Comparison of ENCODE assay signal across 8 cellular contexts in genomic region chr10:43846187-43846680, GRCh38.
DNase-seq lines count a peak whose midpoint lies in the region; ATAC-seq, FAIRE-seq and TF ChIP-seq lines count a peak whose summit lies in the region.

No MANE protein-coding gene starts in this region.

- no peak overlapping the region for H3K4me2 ChIP-seq in GM23338

- H3K4me3 Mint-ChIP-seq in GM23338: no peak overlapping the region
- peak overlapping the region; percentile 19 for H3K4me3 Mint-ChIP-seq in activated CD4-positive, alpha-beta memory T cell treated with anti-CD3 and anti-CD28 coated beads, Interleukin-2, amount 10 ng/mL, durations not matched to agents 7 days and 5 days

- WGBS in gastroesophageal sphincter (ENCODE audit: low coverage in 1 of 2), 2 donors: 40% methylated on average over 1 of the region's 11 CpGs; no CpG with 5 or more reads in 1 of the 2 donors
- WGBS in pancreas, 2 donors: 73 to 80% methylated on average over 11 of the region's 11 CpGs

- intact Hi-C loops in pancreas (cut with DNase I): no loop called here

- CTCF ChIA-PET in activated CD4-positive, alpha-beta memory T cell treated with anti-CD3 and anti-CD28 coated beads, Interleukin-2, amount 10 ng/mL, durations not matched to agents 7 days and 5 days (lab: Charles Lee): no interaction called here

- peaks cover 8% of the 10 kb centered on the region for H3K27me3 Mint-ChIP-seq in GM23338 (ENCODE audit: insufficient read depth, low read depth, poor library complexity)
- no peaks in the 10 kb centered on the region for H3K27me3 Mint-ChIP-seq in activated CD4-positive, alpha-beta memory T cell treated with anti-CD3 and anti-CD28 coated beads, Interleukin-2, amount 10 ng/mL, durations not matched to agents 7 days and 5 days

- TF ChIP-seq CTCF in GM23338 (conservative IDR thresholded peaks at IDR 0.05; ENCODE audit: low read depth in 2 of 2) (no peak), gastroesophageal sphincter (IDR thresholded peaks at IDR 0.05) (no peak), pancreas (IDR thresholded peaks at IDR 0.05) (no peak)

- no peaks in the 10 kb centered on the region for H3K9me2 ChIP-seq in GM23338 (ENCODE audit: insufficient read depth)

- no peak for FAIRE-seq in pancreas (lab: Jason Lieb, UNC)

- H3K9me3 Mint-ChIP-seq in GM23338: peaks cover 3% of the 10 kb centered on the region; the same call in 1 of the 3 replicates
- no peaks in the 10 kb centered on the region for H3K9me3 Mint-ChIP-seq in activated CD4-positive, alpha-beta memory T cell treated with anti-CD3 and anti-CD28 coated beads, Interleukin-2, amount 10 ng/mL, durations not matched to agents 7 days and 5 days

- peaks cover 14% of the 10 kb centered on the region for H3K4me1 Mint-ChIP-seq in GM23338
- peaks cover 21% of the 10 kb centered on the region for H3K4me1 Mint-ChIP-seq in activated CD4-positive, alpha-beta memory T cell treated with anti-CD3 and anti-CD28 coated beads, Interleukin-2, amount 10 ng/mL, durations not matched to agents 7 days and 5 days

- H3K9me3 ChIP-seq in gastroesophageal sphincter (no peaks in the 10 kb centered on the region), pancreas (no peaks in the 10 kb centered on the region)

- no peaks in the 10 kb centered on the region for H3K36me3 Mint-ChIP-seq in GM23338 (ENCODE audit: low read depth)
- H3K36me3 Mint-ChIP-seq in activated CD4-positive, alpha-beta memory T cell treated with anti-CD3 and anti-CD28 coated beads, Interleukin-2, amount 10 ng/mL, durations not matched to agents 7 days and 5 days (ENCODE audit: low read depth): no peaks in the 10 kb centered on the region

- no peak overlapping the region for H3K4me3 ChIP-seq in GM23338
- H3K4me3 ChIP-seq in gastroesophageal sphincter: no peak overlapping the region
- H3K4me3 ChIP-seq in pancreas: no peak overlapping the region

- DNase-seq in GM23338 (ENCODE audit: low spot score) (no peak), iPS-NIHi7 (ENCODE audit: extremely low spot score) (no peak), pancreas (no peak), superior temporal gyrus (ENCODE audit: extremely low spot score) (no peak), T1000 (lab: John Stamatoyannopoulos, UW) (no peak)
- DNase-seq in activated CD4-positive, alpha-beta memory T cell treated with anti-CD3 and anti-CD28 coated beads, Interleukin-2, amount 10 ng/mL, durations not matched to agents 7 days and 5 days: peak; percentile 53
- peak; percentile 14 to 24 for DNase-seq in stimulated activated CD4-positive, alpha-beta T cell treated with anti-CD3 and anti-CD28 coated beads, Interleukin-4, amount 100 ng/mL, for 4 hours

- peak overlapping the region; percentile 72; the same call in 1 of the 2 replicates for H2AFZ ChIP-seq in GM23338

- H4K20me1 ChIP-seq in GM23338 (replicated peaks; ENCODE audit: insufficient read depth): no peaks in the 10 kb centered on the region

- no peak overlapping the region for H3K27ac Mint-ChIP-seq in GM23338
- peak overlapping the region; percentile 7 for H3K27ac Mint-ChIP-seq in activated CD4-positive, alpha-beta memory T cell treated with anti-CD3 and anti-CD28 coated beads, Interleukin-2, amount 10 ng/mL, durations not matched to agents 7 days and 5 days

- H3K27me3 ChIP-seq in GM23338 (ENCODE audit: insufficient read depth) (no peaks in the 10 kb centered on the region), gastroesophageal sphincter (no peaks in the 10 kb centered on the region), pancreas (no peaks in the 10 kb centered on the region)

- POLR2A ChIA-PET in activated CD4-positive, alpha-beta memory T cell treated with anti-CD3 and anti-CD28 coated beads, Interleukin-2, amount 10 ng/mL, durations not matched to agents 7 days and 5 days (lab: Charles Lee): interaction anchor here (0.6 kb wide), 1 partner anchor 15 kb away, joined by 3 read pairs; no protein-coding TSS in a partner anchor

- no peak for TF ChIP-seq EP300 in gastroesophageal sphincter (IDR thresholded peaks at IDR 0.05)

- no peaks in the 10 kb centered on the region for H3K79me2 ChIP-seq in GM23338 (replicated peaks; ENCODE audit: insufficient read depth)

- no peak for ATAC-seq in GM23338
- peak; percentile 38 for ATAC-seq in gastroesophageal sphincter
- no peak for ATAC-seq in pancreas

- H3K4me1 ChIP-seq in GM23338 (ENCODE audit: insufficient read depth) (no peaks in the 10 kb centered on the region), gastroesophageal sphincter (peaks cover 0 to 32% (median 5%) of the 10 kb centered on the region in 3 donors), pancreas (peaks cover 0 to 5% (median 1%) of the 10 kb centered on the region in 3 donors)

- no peak overlapping the region for H3K27ac ChIP-seq in GM23338 (ENCODE audit: low read depth)
- peak overlapping the region in 3 of 4 donors; percentile 25 to 47 (median 40) for H3K27ac ChIP-seq in gastroesophageal sphincter
- no peak overlapping the region for H3K27ac ChIP-seq in pancreas

- no peak for TF ChIP-seq POLR2A in gastroesophageal sphincter (IDR thresholded peaks at IDR 0.05)

- no peaks in the 10 kb centered on the region for H3F3A ChIP-seq in GM23338 (replicated peaks; ENCODE audit: low read depth)

- H3K36me3 ChIP-seq in GM23338 (ENCODE audit: insufficient read depth) (no peaks in the 10 kb centered on the region), gastroesophageal sphincter (no peaks in the 10 kb centered on the region), pancreas (no peaks in the 10 kb centered on the region)

TF ChIP-seq in GM23338, 12 proteins besides CTCF, POLR2A, EP300 and RAD21 (continues in another document):
- TF ChIP-seq EZH2phosphoT487 (IDR thresholded peaks at IDR 0.05; ENCODE audit: unreplicated experiment) (no peak), POLR2AphosphoS5 (IDR thresholded peaks at IDR 0.05; ENCODE audit: low read depth) (no peak), ZNF331 (CRISPR knock-in tag; IDR thresholded peaks at IDR 0.05; ENCODE audit: low read depth) (no peak), CREB1 (CRISPR knock-in tag; IDR thresholded peaks at IDR 0.05; ENCODE audit: low read depth) (no peak), ZNF462 (CRISPR knock-in tag; IDR thresholded peaks at IDR 0.05) (no peak), STAT1 (IDR thresholded peaks at IDR 0.05; ENCODE audit: unreplicated experiment) (no peak), ZNF114 (CRISPR knock-in tag; IDR thresholded peaks at IDR 0.05) (no peak)

Comparison
In these comparisons a context has a peak if more than half of its experiments do, and no peak if none do; other contexts are left out.
1. DNase-seq: peak in activated CD4-positive, alpha-beta memory T cell treated with anti-CD3 and anti-CD28 coated beads, Interleukin-2, amount 10 ng/mL, durations not matched to agents 7 days and 5 days (single experiment) and stimulated activated CD4-positive, alpha-beta T cell treated with anti-CD3 and anti-CD28 coated beads, Interleukin-4, amount 100 ng/mL, for 4 hours (2 of 2); none in GM23338 (single experiment), iPS-NIHi7 (single experiment), pancreas (0 of 6), superior temporal gyrus (single experiment) and T1000 (single experiment).
2. H3K27ac ChIP-seq: peak in gastroesophageal sphincter (3 of 4); none in GM23338 (single experiment) and pancreas (0 of 4).